In genomic region chr9:21078702-21079101, GRCh38 we compare ENCODE assay signal across 17 cellular contexts. TPM values are rescaled to one million over a fixed set of nuclear protein-coding genes. Genes with fewer than 3 reads are reported as not detected.
DNase-seq lines count a peak whose midpoint lies in the region; ATAC-seq and TF ChIP-seq lines count a peak whose summit lies in the region.
"Had no signal": no experiment of that assay in that cellular context is flagged by ENCODE, and none has a peak within 500 bp of the region (broad histone marks: within the 10 kb centered on the region; RNA-seq: fewer than 3 reads in every experiment).

No MANE protein-coding gene starts in this region.

- no peak overlapping the region for H3K23ac ChIP-seq in mesendoderm (ENCODE audit: low read length)

- H2BK120ac ChIP-seq in mesendoderm (ENCODE audit: low read depth, low read length), result no peak overlapping the region

- no peaks in the 10 kb centered on the region for H3K27me3 ChIP-seq in mesendoderm (ENCODE audit: insufficient read depth, low read length, poor library complexity)

- no peak overlapping the region for H3K4me3 Mint-ChIP-seq in activated CD4-positive, alpha-beta T cell treated with anti-CD3 and anti-CD28 coated beads, Interleukin-2, amount 10 ng/mL, durations not matched to agents 7 days and 5 days
- no peak overlapping the region for H3K4me3 Mint-ChIP-seq in activated CD4-positive, alpha-beta T cell treated with anti-CD3 and anti-CD28 coated beads, Interleukin-2, amount 10 ng/mL, durations not matched to agents 24 days and 14 days
- no peak overlapping the region for H3K4me3 Mint-ChIP-seq in activated T-helper 17 cell treated with anti-CD3 and anti-CD28 coated beads, Interleukin-2, amount 50 U/mL, for 72 hours
- H3K4me3 Mint-ChIP-seq in stimulated activated naive B cell treated with anti-CD40 and anti-IgM and Interleukin-4, amounts not matched to agents 10 μg/mL and 1 μg/mL and 100 μg/mL, for 72 hours, result no peak overlapping the region
- H3K4me3 Mint-ChIP-seq: mesothelial cell of epicardium had no signal

- H3K4me2 ChIP-seq in mesendoderm (ENCODE audit: low read length), result no peak overlapping the region

- no peak overlapping the region for H2BK15ac ChIP-seq in mesendoderm (replicated peaks; ENCODE audit: low read depth)

- TF ChIP-seq CTCF in LNCaP clone FGC (IDR thresholded peaks at IDR 0.05; ENCODE audit: control insufficient read depth, extremely low read depth, insufficient read depth), result peak; percentile 12; the same call in 1 of the 2 replicates
- TF ChIP-seq CTCF in omental fat pad (IDR thresholded peaks at IDR 0.05), result no peak

- H3K4me3 ChIP-seq in LNCaP clone FGC (ENCODE audit: low read depth, low read length), result no peak overlapping the region
- no peak overlapping the region for H3K4me3 ChIP-seq in mesendoderm (ENCODE audit: low read length)

- no peaks in the 10 kb centered on the region for H3K9me3 Mint-ChIP-seq in activated CD4-positive, alpha-beta T cell treated with anti-CD3 and anti-CD28 coated beads, Interleukin-2, amount 10 ng/mL, durations not matched to agents 7 days and 5 days
- peaks cover 8% of the 10 kb centered on the region for H3K9me3 Mint-ChIP-seq in activated CD4-positive, alpha-beta T cell treated with anti-CD3 and anti-CD28 coated beads, Interleukin-2, amount 10 ng/mL, durations not matched to agents 24 days and 14 days
- H3K9me3 Mint-ChIP-seq in activated T-helper 17 cell treated with anti-CD3 and anti-CD28 coated beads, Interleukin-2, amount 50 U/mL, for 72 hours, result no peaks in the 10 kb centered on the region
- H3K9me3 Mint-ChIP-seq in stimulated activated naive B cell treated with anti-CD40 and anti-IgM and Interleukin-4, amounts not matched to agents 10 μg/mL and 1 μg/mL and 100 μg/mL, for 72 hours, result peaks cover 0 to 3% of the 10 kb centered on the region in 2 donors

- H3K4me1 Mint-ChIP-seq in activated CD4-positive, alpha-beta T cell treated with anti-CD3 and anti-CD28 coated beads, Interleukin-2, amount 10 ng/mL, durations not matched to agents 7 days and 5 days, result peaks cover 36% of the 10 kb centered on the region
- peaks cover 27% of the 10 kb centered on the region for H3K4me1 Mint-ChIP-seq in activated CD4-positive, alpha-beta T cell treated with anti-CD3 and anti-CD28 coated beads, Interleukin-2, amount 10 ng/mL, durations not matched to agents 24 days and 14 days
- H3K4me1 Mint-ChIP-seq in activated T-helper 17 cell treated with anti-CD3 and anti-CD28 coated beads, Interleukin-2, amount 50 U/mL, for 72 hours, result peaks cover 22% of the 10 kb centered on the region
- H3K4me1 Mint-ChIP-seq in stimulated activated naive B cell treated with anti-CD40 and anti-IgM and Interleukin-4, amounts not matched to agents 10 μg/mL and 1 μg/mL and 100 μg/mL, for 72 hours, result peaks cover 3 to 6% of the 10 kb centered on the region in 2 donors
- H3K4me1 Mint-ChIP-seq: mesothelial cell of epicardium had no signal

- no peak overlapping the region for H2AK5ac ChIP-seq in mesendoderm (ENCODE audit: low read length)

- CTCF ChIA-PET in activated CD4-positive, alpha-beta T cell treated with anti-CD3 and anti-CD28 coated beads, Interleukin-2, amount 10 ng/mL, durations not matched to agents 7 days and 5 days (lab: Charles Lee), result interaction anchor here (0.7 to 1.5 kb wide), 6 partner anchors 9 to 562 kb away, joined by 3 to 6 read pairs (median 4); no protein-coding TSS in a partner anchor

- peaks cover 14% of the 10 kb centered on the region for H3K27me3 Mint-ChIP-seq in activated CD4-positive, alpha-beta T cell treated with anti-CD3 and anti-CD28 coated beads, Interleukin-2, amount 10 ng/mL, durations not matched to agents 7 days and 5 days
- H3K27me3 Mint-ChIP-seq in activated CD4-positive, alpha-beta T cell treated with anti-CD3 and anti-CD28 coated beads, Interleukin-2, amount 10 ng/mL, durations not matched to agents 24 days and 14 days, result peaks cover 15% of the 10 kb centered on the region
- peaks cover 4% of the 10 kb centered on the region for H3K27me3 Mint-ChIP-seq in activated T-helper 17 cell treated with anti-CD3 and anti-CD28 coated beads, Interleukin-2, amount 50 U/mL, for 72 hours
- no peaks in the 10 kb centered on the region for H3K27me3 Mint-ChIP-seq in stimulated activated naive B cell treated with anti-CD40 and anti-IgM and Interleukin-4, amounts not matched to agents 10 μg/mL and 1 μg/mL and 100 μg/mL, for 72 hours

- H3K36me3 ChIP-seq in mesendoderm (ENCODE audit: control insufficient read depth, insufficient read depth, low read length), result no peaks in the 10 kb centered on the region

- H3K27ac ChIP-seq in mesendoderm (ENCODE audit: low read depth, low read length), result no peak overlapping the region
- H3K27ac ChIP-seq: epithelial cell of prostate had no signal

- ATAC-seq in activated T-helper 17 cell treated with anti-CD3 and anti-CD28 coated beads, Interleukin-2, amount 50 U/mL, for 72 hours (replicated peaks), result no peak
- ATAC-seq in omental fat pad (ENCODE audit: low FRiP score) (no peak), HG03342 (IDR thresholded peaks at IDR 0.05; ENCODE audit: unreplicated experiment) (no peak)
- ATAC-seq in stimulated activated naive B cell treated with anti-CD40 and anti-IgM and Interleukin-4, amounts not matched to agents 10 μg/mL and 1 μg/mL and 100 μg/mL, for 72 hours (replicated peaks), result no peak

- no peaks in the 10 kb centered on the region for H3K79me2 ChIP-seq in mesendoderm (ENCODE audit: control insufficient read depth, insufficient read depth, low read length)

- WGBS in mesendoderm (ENCODE audit: extremely low coverage, insufficient coverage, low lambda C conversion rate), result no CpG with 5 or more reads among the region's 1 CpG

- POLR2A ChIA-PET in activated CD4-positive, alpha-beta T cell treated with anti-CD3 and anti-CD28 coated beads, Interleukin-2, amount 10 ng/mL, durations not matched to agents 7 days and 5 days (lab: Charles Lee), result no interaction called here

- DNase-seq in activated CD4-positive, alpha-beta T cell treated with anti-CD3 and anti-CD28 coated beads, Interleukin-2, amount 10 ng/mL, durations not matched to agents 7 days and 5 days, result no peak
- DNase-seq in activated CD4-positive, alpha-beta T cell treated with anti-CD3 and anti-CD28 coated beads, Interleukin-2, amount 10 ng/mL, durations not matched to agents 24 days and 14 days, result no peak
- DNase-seq in LNCaP clone FGC (ENCODE audit: low read depth) (no peak), mesendoderm (peak; percentile 38), omental fat pad (ENCODE audit: low spot score) (no peak)
- DNase-seq in stimulated activated naive B cell treated with anti-CD40 and anti-IgM and Interleukin-4, amounts not matched to agents 10 μg/mL and 1 μg/mL and 100 μg/mL, for 72 hours, result no peak
- DNase-seq: ACHN; activated gamma-delta T cell treated with Interleukin-2 at 50 U/mL for 16 hours; caudate nucleus; NCI-H2029; stimulated activated CD8-positive, alpha-beta memory T cell treated with anti-CD3 and anti-CD28 coated beads, Interleukin-4, amount 100 ng/mL, for 48 hours; SW 1271 had no signal

- no peak overlapping the region for H4K8ac ChIP-seq in mesendoderm (ENCODE audit: low read depth, low read length)

- no peak overlapping the region for H3K18ac ChIP-seq in mesendoderm (ENCODE audit: low read length)

- H3K9ac ChIP-seq in mesendoderm (ENCODE audit: low read length), result no peak overlapping the region

- peaks cover 7% of the 10 kb centered on the region for H3K36me3 Mint-ChIP-seq in activated CD4-positive, alpha-beta T cell treated with anti-CD3 and anti-CD28 coated beads, Interleukin-2, amount 10 ng/mL, durations not matched to agents 7 days and 5 days (ENCODE audit: low read depth)
- peaks cover 1% of the 10 kb centered on the region for H3K36me3 Mint-ChIP-seq in activated CD4-positive, alpha-beta T cell treated with anti-CD3 and anti-CD28 coated beads, Interleukin-2, amount 10 ng/mL, durations not matched to agents 24 days and 14 days (ENCODE audit: low read depth)
- no peaks in the 10 kb centered on the region for H3K36me3 Mint-ChIP-seq in activated T-helper 17 cell treated with anti-CD3 and anti-CD28 coated beads, Interleukin-2, amount 50 U/mL, for 72 hours (ENCODE audit: low read depth)
- H3K36me3 Mint-ChIP-seq in stimulated activated naive B cell treated with anti-CD40 and anti-IgM and Interleukin-4, amounts not matched to agents 10 μg/mL and 1 μg/mL and 100 μg/mL, for 72 hours, result no peaks in the 10 kb centered on the region
- H3K36me3 Mint-ChIP-seq: mesothelial cell of epicardium had no signal

- H3K4ac ChIP-seq in mesendoderm (ENCODE audit: low read depth, low read length), result no peak overlapping the region

- H3K4me1 ChIP-seq in mesendoderm (ENCODE audit: control insufficient read depth, low read depth, low read length), result no peaks in the 10 kb centered on the region

- no peaks in the 10 kb centered on the region for H3K79me1 ChIP-seq in mesendoderm (ENCODE audit: low read length)

- no peak overlapping the region for H2BK5ac ChIP-seq in mesendoderm (ENCODE audit: low read length)

- peak overlapping the region; percentile 15 for H3K27ac Mint-ChIP-seq in activated CD4-positive, alpha-beta T cell treated with anti-CD3 and anti-CD28 coated beads, Interleukin-2, amount 10 ng/mL, durations not matched to agents 7 days and 5 days
- H3K27ac Mint-ChIP-seq in activated CD4-positive, alpha-beta T cell treated with anti-CD3 and anti-CD28 coated beads, Interleukin-2, amount 10 ng/mL, durations not matched to agents 24 days and 14 days, result no peak overlapping the region
- peak overlapping the region; percentile 77 for H3K27ac Mint-ChIP-seq in activated T-helper 17 cell treated with anti-CD3 and anti-CD28 coated beads, Interleukin-2, amount 50 U/mL, for 72 hours
- H3K27ac Mint-ChIP-seq in stimulated activated naive B cell treated with anti-CD40 and anti-IgM and Interleukin-4, amounts not matched to agents 10 μg/mL and 1 μg/mL and 100 μg/mL, for 72 hours, result no peak overlapping the region
- H3K27ac Mint-ChIP-seq: mesothelial cell of epicardium had no signal

- no peak overlapping the region for H4K5ac ChIP-seq in mesendoderm (ENCODE audit: low read length)

- H3K56ac ChIP-seq in mesendoderm (ENCODE audit: low read length), result no peak overlapping the region

- intact Hi-C loops in activated CD4-positive, alpha-beta T cell treated with anti-CD3 and anti-CD28 coated beads, Interleukin-2, amount 10 ng/mL, durations not matched to agents 24 days and 14 days (cut with micrococcal nuclease), result loop anchor here (5.0 kb wide), 1 partner anchor 34 kb away; no protein-coding TSS in a partner anchor

RNA-seq across cellular contexts. Expression of gene IFNB1, which starts 1.0 kb away (rescaled TPM):
- not detected for total RNA-seq in activated CD4-positive, alpha-beta T cell treated with anti-CD3 and anti-CD28 coated beads, Interleukin-2, amount 10 ng/mL, durations not matched to agents 7 days and 5 days
- not detected in 2 replicates for total RNA-seq in activated CD4-positive, alpha-beta T cell treated with anti-CD3 and anti-CD28 coated beads, Interleukin-2, amount 10 ng/mL, durations not matched to agents 24 days and 14 days
- not detected for total RNA-seq in activated T-helper 17 cell treated with anti-CD3 and anti-CD28 coated beads, Interleukin-2, amount 50 U/mL, for 72 hours
- not detected for polyA plus RNA-seq in mesendoderm (2013, experiment 1 of 2)
- polyA plus RNA-seq in mesendoderm (2013, experiment 2 of 2), result not detected
- total RNA-seq in omental fat pad, result not detected
- total RNA-seq: mesothelial cell of epicardium, posterior vena cava had no signal

RNA-seq across cellular contexts. Expression of gene HACD4, which starts 47.3 kb away (rescaled TPM):
- total RNA-seq in activated CD4-positive, alpha-beta T cell treated with anti-CD3 and anti-CD28 coated beads, Interleukin-2, amount 10 ng/mL, durations not matched to agents 7 days and 5 days, result 10 to 100 TPM; 15.0 to 17.1 TPM
- 2.8 and 3.0 TPM in 2 replicates for total RNA-seq in activated CD4-positive, alpha-beta T cell treated with anti-CD3 and anti-CD28 coated beads, Interleukin-2, amount 10 ng/mL, durations not matched to agents 24 days and 14 days
- 1 to 10 TPM; 2.9 to 4.1 TPM for total RNA-seq in activated T-helper 17 cell treated with anti-CD3 and anti-CD28 coated beads, Interleukin-2, amount 50 U/mL, for 72 hours
- 0.46 TPM for polyA plus RNA-seq in mesendoderm (2013, experiment 1 of 2)
- polyA plus RNA-seq in mesendoderm (2013, experiment 2 of 2), result 0.43 TPM
- 1 to 10 TPM; 4.1 to 6.6 (median 5.1) TPM for total RNA-seq in omental fat pad

Comparison
In these comparisons a context has a peak if more than half of its experiments do, and no peak if none do; other contexts are left out.
1. H3K27ac Mint-ChIP-seq: peak in activated CD4-positive, alpha-beta T cell treated with anti-CD3 and anti-CD28 coated beads, Interleukin-2, amount 10 ng/mL, durations not matched to agents 7 days and 5 days (single experiment) and activated T-helper 17 cell treated with anti-CD3 and anti-CD28 coated beads, Interleukin-2, amount 50 U/mL, for 72 hours (single experiment); none in activated CD4-positive, alpha-beta T cell treated with anti-CD3 and anti-CD28 coated beads, Interleukin-2, amount 10 ng/mL, durations not matched to agents 24 days and 14 days (single experiment) and stimulated activated naive B cell treated with anti-CD40 and anti-IgM and Interleukin-4, amounts not matched to agents 10 μg/mL and 1 μg/mL and 100 μg/mL, for 72 hours (single experiment).